Comparison of ENCODE assay signal across 1 cellular context in the genomic region with DNA sequence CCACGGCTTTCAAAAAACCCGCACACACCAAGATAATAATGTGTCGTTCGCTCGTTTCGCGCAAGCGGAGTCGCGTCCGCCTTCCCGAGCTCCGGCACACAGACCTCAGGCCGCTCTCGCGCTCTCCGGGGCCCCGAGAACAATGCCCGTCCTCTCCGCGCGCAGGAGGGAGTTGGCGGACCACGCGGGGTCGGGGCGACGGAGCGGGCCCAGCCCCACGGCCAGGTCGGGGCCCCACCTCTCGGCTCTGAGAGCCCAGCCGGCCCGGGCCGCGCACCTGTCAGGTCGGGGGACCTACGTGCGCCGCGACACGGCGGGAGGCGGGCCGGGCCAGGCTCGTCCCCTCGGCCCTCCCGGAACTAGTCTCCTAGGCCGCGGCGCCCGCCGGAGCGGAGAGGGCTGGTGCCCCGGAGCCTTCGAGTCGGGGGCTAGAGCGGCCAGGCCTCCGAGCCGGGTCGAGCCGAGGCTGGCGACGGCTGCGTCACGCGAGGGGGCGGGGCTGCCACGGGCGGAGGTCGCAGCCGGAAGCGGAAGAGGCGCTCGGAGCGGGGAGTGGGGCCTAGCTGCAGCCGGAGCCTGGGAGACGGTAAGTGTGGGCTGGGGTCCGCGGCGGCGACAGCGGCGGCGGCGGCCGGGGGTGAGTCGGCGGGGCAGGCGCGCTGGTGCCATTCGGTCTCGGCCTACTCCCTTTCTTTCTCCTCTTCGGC.
TF ChIP-seq lines count a peak whose summit lies in the region.

A gene (plus strand): TSS at position 524 of the 707 bp plus-strand sequence. CDS start 3,361 bp downstream, outside the sequence.

TF ChIP-seq in GM12878, 131 proteins besides CTCF, POLR2A, EP300 and RAD21 (continued from another document and continues in another):
- TF ChIP-seq, protein P1, sequence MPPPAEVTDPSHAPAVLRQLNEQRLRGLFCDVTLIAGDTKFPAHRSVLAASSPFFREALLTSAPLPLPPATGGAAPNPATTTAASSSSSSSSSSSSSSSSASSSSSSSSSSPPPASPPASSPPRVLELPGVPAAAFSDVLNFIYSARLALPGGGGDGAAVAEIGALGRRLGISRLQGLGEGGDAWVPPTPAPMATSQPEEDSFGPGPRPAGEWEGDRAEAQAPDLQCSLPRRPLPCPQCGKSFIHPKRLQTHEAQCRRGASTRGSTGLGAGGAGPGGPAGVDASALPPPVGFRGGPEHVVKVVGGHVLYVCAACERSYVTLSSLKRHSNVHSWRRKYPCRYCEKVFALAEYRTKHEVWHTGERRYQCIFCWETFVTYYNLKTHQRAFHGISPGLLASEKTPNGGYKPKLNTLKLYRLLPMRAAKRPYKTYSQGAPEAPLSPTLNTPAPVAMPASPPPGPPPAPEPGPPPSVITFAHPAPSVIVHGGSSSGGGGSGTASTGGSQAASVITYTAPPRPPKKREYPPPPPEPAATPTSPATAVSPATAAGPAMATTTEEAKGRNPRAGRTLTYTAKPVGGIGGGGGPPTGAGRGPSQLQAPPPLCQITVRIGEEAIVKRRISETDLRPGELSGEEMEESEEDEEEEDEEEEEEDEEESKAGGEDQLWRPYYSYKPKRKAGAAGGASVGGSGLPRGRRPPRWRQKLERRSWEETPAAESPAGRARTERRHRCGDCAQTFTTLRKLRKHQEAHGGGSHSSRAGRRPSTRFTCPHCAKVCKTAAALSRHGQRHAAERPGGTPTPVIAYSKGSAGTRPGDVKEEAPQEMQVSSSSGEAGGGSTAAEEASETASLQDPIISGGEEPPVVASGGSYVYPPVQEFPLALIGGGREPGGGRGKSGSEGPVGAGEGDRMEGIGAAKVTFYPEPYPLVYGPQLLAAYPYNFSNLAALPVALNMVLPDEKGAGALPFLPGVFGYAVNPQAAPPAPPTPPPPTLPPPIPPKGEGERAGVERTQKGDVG (CRISPR knock-in tag; IDR thresholded peaks at IDR 0.05) = no peak
- TF ChIP-seq NFIC (IDR thresholded peaks at IDR 0.05; ENCODE audit: low read depth, low read length) (no peak), EED (IDR thresholded peaks at IDR 0.05; ENCODE audit: low read depth) (no peak), SRF (IDR thresholded peaks at IDR 0.05; ENCODE audit: low read depth in 2 of 2, low read length in 2 of 2) (peak in 1 of 2 experiments; percentile 76; a peak in 1 of 4 replicates), ZBED1 (IDR thresholded peaks at IDR 0.05; ENCODE audit: borderline replicate concordance) (no peak), FOXM1 (IDR thresholded peaks at IDR 0.05; ENCODE audit: low read depth, low read length) (no peak), CREB1 (IDR thresholded peaks at IDR 0.05; ENCODE audit: low read depth) (peak; percentile 92), TAF1 (IDR thresholded peaks at IDR 0.05; ENCODE audit: borderline replicate concordance, low read depth, low read length) (peak; percentile 64; the same call in 1 of the 2 replicates), SP1 (IDR thresholded peaks at IDR 0.05; ENCODE audit: low read depth, low read length) (peak; percentile 64), GABPA (IDR thresholded peaks at IDR 0.05; ENCODE audit: low read depth) (peak; percentile 79; the same call in 1 of the 2 replicates), NR2F1 (conservative IDR thresholded peaks at IDR 0.05) (peak; percentile 98), ZSCAN29 (IDR thresholded peaks at IDR 0.05) (no peak), EGR1 (IDR thresholded peaks at IDR 0.05; ENCODE audit: borderline replicate concordance in 1 of 2, low read depth in 2 of 2, low read length in 2 of 2) (peak; percentile 4 to 73; a peak in 2 of 3 replicates), TCF3 (IDR thresholded peaks at IDR 0.05; ENCODE audit: borderline replicate concordance, insufficient read depth, low read depth, low read length) (peak; percentile 86), IKZF2 (IDR thresholded peaks at IDR 0.05) (no peak), TARDBP (IDR thresholded peaks at IDR 0.05; ENCODE audit: borderline replicate concordance) (peak; percentile 22; the same call in 1 of the 2 replicates), SIX5 (IDR thresholded peaks at IDR 0.05; ENCODE audit: low read depth, low read length, severe bottlenecking) (peak; percentile 45), CHD1 (IDR thresholded peaks at IDR 0.05; ENCODE audit: low read depth, low read length) (no peak), HDAC2 (IDR thresholded peaks at IDR 0.05) (no peak), PML (IDR thresholded peaks at IDR 0.05; ENCODE audit: low read length) (peak; percentile 68; the same call in 1 of the 2 replicates), ZNF24 (IDR thresholded peaks at IDR 0.05) (peak; percentile 88), POLR2AphosphoS2 (IDR thresholded peaks at IDR 0.05; ENCODE audit: low read depth, low read length) (peak; percentile 77), STAT1 (conservative IDR thresholded peaks at IDR 0.05) (0 out of 2 replicates have a peak, but pooled peaks have one; percentile 81), YY1 (IDR thresholded peaks at IDR 0.05; ENCODE audit: low read depth, low read length) (peak; percentile 72; the same call in 1 of the 2 replicates), ZZZ3 (IDR thresholded peaks at IDR 0.05; ENCODE audit: control insufficient read depth, insufficient read length, low read depth) (no peak), ESRRA (IDR thresholded peaks at IDR 0.05; ENCODE audit: low read length) (no peak), LARP7 (IDR thresholded peaks at IDR 0.05) (peak; percentile 96)
- TF ChIP-seq, protein P2, sequence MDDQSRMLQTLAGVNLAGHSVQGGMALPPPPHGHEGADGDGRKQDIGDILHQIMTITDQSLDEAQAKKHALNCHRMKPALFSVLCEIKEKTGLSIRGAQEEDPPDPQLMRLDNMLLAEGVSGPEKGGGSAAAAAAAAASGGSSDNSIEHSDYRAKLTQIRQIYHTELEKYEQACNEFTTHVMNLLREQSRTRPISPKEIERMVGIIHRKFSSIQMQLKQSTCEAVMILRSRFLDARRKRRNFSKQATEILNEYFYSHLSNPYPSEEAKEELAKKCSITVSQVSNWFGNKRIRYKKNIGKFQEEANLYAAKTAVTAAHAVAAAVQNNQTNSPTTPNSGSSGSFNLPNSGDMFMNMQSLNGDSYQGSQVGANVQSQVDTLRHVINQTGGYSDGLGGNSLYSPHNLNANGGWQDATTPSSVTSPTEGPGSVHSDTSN (IDR thresholded peaks at IDR 0.05; ENCODE audit: insufficient replicate concordance, low read depth, low read length) = no peak
- TF ChIP-seq, protein P3, sequence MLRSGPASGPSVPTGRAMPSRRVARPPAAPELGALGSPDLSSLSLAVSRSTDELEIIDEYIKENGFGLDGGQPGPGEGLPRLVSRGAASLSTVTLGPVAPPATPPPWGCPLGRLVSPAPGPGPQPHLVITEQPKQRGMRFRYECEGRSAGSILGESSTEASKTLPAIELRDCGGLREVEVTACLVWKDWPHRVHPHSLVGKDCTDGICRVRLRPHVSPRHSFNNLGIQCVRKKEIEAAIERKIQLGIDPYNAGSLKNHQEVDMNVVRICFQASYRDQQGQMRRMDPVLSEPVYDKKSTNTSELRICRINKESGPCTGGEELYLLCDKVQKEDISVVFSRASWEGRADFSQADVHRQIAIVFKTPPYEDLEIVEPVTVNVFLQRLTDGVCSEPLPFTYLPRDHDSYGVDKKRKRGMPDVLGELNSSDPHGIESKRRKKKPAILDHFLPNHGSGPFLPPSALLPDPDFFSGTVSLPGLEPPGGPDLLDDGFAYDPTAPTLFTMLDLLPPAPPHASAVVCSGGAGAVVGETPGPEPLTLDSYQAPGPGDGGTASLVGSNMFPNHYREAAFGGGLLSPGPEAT (IDR thresholded peaks at IDR 0.05; ENCODE audit: low read depth) = no peak; the same call in none of the 2 replicates
- TF ChIP-seq, protein P4, sequence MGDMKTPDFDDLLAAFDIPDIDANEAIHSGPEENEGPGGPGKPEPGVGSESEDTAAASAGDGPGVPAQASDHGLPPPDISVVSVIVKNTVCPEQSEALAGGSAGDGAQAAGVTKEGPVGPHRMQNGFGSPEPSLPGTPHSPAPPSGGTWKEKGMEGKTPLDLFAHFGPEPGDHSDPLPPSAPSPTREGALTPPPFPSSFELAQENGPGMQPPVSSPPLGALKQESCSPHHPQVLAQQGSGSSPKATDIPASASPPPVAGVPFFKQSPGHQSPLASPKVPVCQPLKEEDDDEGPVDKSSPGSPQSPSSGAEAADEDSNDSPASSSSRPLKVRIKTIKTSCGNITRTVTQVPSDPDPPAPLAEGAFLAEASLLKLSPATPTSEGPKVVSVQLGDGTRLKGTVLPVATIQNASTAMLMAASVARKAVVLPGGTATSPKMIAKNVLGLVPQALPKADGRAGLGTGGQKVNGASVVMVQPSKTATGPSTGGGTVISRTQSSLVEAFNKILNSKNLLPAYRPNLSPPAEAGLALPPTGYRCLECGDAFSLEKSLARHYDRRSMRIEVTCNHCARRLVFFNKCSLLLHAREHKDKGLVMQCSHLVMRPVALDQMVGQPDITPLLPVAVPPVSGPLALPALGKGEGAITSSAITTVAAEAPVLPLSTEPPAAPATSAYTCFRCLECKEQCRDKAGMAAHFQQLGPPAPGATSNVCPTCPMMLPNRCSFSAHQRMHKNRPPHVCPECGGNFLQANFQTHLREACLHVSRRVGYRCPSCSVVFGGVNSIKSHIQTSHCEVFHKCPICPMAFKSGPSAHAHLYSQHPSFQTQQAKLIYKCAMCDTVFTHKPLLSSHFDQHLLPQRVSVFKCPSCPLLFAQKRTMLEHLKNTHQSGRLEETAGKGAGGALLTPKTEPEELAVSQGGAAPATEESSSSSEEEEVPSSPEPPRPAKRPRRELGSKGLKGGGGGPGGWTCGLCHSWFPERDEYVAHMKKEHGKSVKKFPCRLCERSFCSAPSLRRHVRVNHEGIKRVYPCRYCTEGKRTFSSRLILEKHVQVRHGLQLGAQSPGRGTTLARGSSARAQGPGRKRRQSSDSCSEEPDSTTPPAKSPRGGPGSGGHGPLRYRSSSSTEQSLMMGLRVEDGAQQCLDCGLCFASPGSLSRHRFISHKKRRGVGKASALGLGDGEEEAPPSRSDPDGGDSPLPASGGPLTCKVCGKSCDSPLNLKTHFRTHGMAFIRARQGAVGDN (IDR thresholded peaks at IDR 0.05) = peak; percentile 83
- TF ChIP-seq, protein P5, sequence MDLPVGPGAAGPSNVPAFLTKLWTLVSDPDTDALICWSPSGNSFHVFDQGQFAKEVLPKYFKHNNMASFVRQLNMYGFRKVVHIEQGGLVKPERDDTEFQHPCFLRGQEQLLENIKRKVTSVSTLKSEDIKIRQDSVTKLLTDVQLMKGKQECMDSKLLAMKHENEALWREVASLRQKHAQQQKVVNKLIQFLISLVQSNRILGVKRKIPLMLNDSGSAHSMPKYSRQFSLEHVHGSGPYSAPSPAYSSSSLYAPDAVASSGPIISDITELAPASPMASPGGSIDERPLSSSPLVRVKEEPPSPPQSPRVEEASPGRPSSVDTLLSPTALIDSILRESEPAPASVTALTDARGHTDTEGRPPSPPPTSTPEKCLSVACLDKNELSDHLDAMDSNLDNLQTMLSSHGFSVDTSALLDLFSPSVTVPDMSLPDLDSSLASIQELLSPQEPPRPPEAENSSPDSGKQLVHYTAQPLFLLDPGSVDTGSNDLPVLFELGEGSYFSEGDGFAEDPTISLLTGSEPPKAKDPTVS (IDR thresholded peaks at IDR 0.05; ENCODE audit: low read depth, low read length) = no peak
- TF ChIP-seq, protein P6, sequence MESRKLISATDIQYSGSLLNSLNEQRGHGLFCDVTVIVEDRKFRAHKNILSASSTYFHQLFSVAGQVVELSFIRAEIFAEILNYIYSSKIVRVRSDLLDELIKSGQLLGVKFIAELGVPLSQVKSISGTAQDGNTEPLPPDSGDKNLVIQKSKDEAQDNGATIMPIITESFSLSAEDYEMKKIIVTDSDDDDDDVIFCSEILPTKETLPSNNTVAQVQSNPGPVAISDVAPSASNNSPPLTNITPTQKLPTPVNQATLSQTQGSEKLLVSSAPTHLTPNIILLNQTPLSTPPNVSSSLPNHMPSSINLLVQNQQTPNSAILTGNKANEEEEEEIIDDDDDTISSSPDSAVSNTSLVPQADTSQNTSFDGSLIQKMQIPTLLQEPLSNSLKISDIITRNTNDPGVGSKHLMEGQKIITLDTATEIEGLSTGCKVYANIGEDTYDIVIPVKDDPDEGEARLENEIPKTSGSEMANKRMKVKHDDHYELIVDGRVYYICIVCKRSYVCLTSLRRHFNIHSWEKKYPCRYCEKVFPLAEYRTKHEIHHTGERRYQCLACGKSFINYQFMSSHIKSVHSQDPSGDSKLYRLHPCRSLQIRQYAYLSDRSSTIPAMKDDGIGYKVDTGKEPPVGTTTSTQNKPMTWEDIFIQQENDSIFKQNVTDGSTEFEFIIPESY (IDR thresholded peaks at IDR 0.05) = no peak
- TF ChIP-seq, protein P7, sequence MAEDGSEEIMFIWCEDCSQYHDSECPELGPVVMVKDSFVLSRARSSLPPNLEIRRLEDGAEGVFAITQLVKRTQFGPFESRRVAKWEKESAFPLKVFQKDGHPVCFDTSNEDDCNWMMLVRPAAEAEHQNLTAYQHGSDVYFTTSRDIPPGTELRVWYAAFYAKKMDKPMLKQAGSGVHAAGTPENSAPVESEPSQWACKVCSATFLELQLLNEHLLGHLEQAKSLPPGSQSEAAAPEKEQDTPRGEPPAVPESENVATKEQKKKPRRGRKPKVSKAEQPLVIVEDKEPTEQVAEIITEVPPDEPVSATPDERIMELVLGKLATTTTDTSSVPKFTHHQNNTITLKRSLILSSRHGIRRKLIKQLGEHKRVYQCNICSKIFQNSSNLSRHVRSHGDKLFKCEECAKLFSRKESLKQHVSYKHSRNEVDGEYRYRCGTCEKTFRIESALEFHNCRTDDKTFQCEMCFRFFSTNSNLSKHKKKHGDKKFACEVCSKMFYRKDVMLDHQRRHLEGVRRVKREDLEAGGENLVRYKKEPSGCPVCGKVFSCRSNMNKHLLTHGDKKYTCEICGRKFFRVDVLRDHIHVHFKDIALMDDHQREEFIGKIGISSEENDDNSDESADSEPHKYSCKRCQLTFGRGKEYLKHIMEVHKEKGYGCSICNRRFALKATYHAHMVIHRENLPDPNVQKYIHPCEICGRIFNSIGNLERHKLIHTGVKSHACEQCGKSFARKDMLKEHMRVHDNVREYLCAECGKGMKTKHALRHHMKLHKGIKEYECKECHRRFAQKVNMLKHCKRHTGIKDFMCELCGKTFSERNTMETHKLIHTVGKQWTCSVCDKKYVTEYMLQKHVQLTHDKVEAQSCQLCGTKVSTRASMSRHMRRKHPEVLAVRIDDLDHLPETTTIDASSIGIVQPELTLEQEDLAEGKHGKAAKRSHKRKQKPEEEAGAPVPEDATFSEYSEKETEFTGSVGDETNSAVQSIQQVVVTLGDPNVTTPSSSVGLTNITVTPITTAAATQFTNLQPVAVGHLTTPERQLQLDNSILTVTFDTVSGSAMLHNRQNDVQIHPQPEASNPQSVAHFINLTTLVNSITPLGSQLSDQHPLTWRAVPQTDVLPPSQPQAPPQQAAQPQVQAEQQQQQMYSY (CRISPR knock-in tag; IDR thresholded peaks at IDR 0.05) = no peak
- TF ChIP-seq, protein P8, sequence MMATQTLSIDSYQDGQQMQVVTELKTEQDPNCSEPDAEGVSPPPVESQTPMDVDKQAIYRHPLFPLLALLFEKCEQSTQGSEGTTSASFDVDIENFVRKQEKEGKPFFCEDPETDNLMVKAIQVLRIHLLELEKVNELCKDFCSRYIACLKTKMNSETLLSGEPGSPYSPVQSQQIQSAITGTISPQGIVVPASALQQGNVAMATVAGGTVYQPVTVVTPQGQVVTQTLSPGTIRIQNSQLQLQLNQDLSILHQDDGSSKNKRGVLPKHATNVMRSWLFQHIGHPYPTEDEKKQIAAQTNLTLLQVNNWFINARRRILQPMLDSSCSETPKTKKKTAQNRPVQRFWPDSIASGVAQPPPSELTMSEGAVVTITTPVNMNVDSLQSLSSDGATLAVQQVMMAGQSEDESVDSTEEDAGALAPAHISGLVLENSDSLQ (IDR thresholded peaks at IDR 0.05) = no peak
